In genomic region chr10:17454181-17454800, GRCh38 we compare ENCODE assay signal across 8 cellular contexts. TPM values are rescaled to one million over a fixed set of nuclear protein-coding genes. Genes with fewer than 3 reads are reported as not detected.
DNase-seq lines count a peak whose midpoint lies in the region; ATAC-seq, FAIRE-seq and TF ChIP-seq lines count a peak whose summit lies in the region.

Gene ST8SIA6, minus strand, starts transcription at chr10:17454595. Its CDS starts 340 bp downstream, at chr10:17454255.

- TF ChIP-seq POLR2A in H54 (IDR thresholded peaks at IDR 0.05; ENCODE audit: low read depth, low read length) = no peak

- DNase-seq in ELF-1 (ENCODE audit: low read depth, low spot score) (peak; percentile 51), H54 (ENCODE audit: insufficient read length, low spot score) (peak; percentile 67), PC-9 (peak in 1 of 2 experiments; percentile 52), right atrium auricular region (ENCODE audit: low spot score) (no peak), retinal pigment epithelial cell (ENCODE audit: low read depth) (peak; percentile 18), foreskin melanocyte (no peak)
- peak; percentile 53 to 55 for DNase-seq in activated naive CD4-positive, alpha-beta T cell treated with anti-CD3 and anti-CD28 coated beads, Interleukin-2, amount 50 U/mL, for 72 hours (ENCODE audit: low spot score in 2 of 2)

- no TSS peak for BruUV-seq in PC-9 (replicated peaks; lab: Mats Ljungman, UMichigan)

- CTCF ChIA-PET in PC-9 (lab: Charles Lee) = interaction anchor here (0.6 kb wide), 2 partner anchors 101 to 640 kb away, joined by 3 to 4 read pairs; no protein-coding TSS in a partner anchor

- H3K4me3 ChIP-seq in PC-9 = peak within 1 kb of the TSS; percentile 57
- H3K4me3 ChIP-seq in right atrium auricular region = peak within 1 kb of the TSS; percentile 35 to 52
- peak within 1 kb of the TSS; percentile 60 for H3K4me3 ChIP-seq in retinal pigment epithelial cell (ENCODE audit: low read length)

- H3K27me3 ChIP-seq in PC-9 (ENCODE audit: insufficient read depth, low read depth) = no peaks in the 10 kb centered on the region
- no peaks in the 10 kb centered on the region for H3K27me3 ChIP-seq in right atrium auricular region

- no peaks in the 10 kb centered on the region for H3K79me2 ChIP-seq in PC-9 (ENCODE audit: low read depth)

- H3K27ac ChIP-seq in PC-9 (no peak within 1 kb of the TSS), right atrium auricular region (peak within 1 kb of the TSS; percentile 45 to 48)

- H3K9me3 ChIP-seq in PC-9 (ENCODE audit: insufficient read depth, low read depth) = no peaks in the 10 kb centered on the region
- H3K9me3 ChIP-seq in right atrium auricular region = peaks cover 0 to 11% of the 10 kb centered on the region in 2 donors

- peaks cover 7 to 8% of the 10 kb centered on the region in 2 donors for H3K9me3 Mint-ChIP-seq in activated naive CD4-positive, alpha-beta T cell treated with anti-CD3 and anti-CD28 coated beads, Interleukin-2, amount 50 U/mL, for 72 hours

- H3K36me3 Mint-ChIP-seq in activated naive CD4-positive, alpha-beta T cell treated with anti-CD3 and anti-CD28 coated beads, Interleukin-2, amount 50 U/mL, for 72 hours = peaks cover 8% of the 10 kb centered on the region in 2 donors

- no peak for FAIRE-seq in H54 (lab: Jason Lieb, UNC)

- POLR2A ChIA-PET in PC-9 (lab: Charles Lee; ENCODE audit: unreplicated experiment) = interaction anchor here (0.6 kb wide), 1 partner anchor 97 kb away, joined by 3 read pairs; no protein-coding TSS in a partner anchor

- intact Hi-C loops in PC-9 (cut with micrococcal nuclease; ENCODE audit: unreplicated experiment) = loop anchor here (5.0 to 10.0 kb wide), 3 partner anchors 73 to 629 kb away; no protein-coding TSS in a partner anchor

- H3K36me3 ChIP-seq in PC-9 (ENCODE audit: low read depth) = no peaks in the 10 kb centered on the region
- H3K36me3 ChIP-seq in right atrium auricular region = no peaks in the 10 kb centered on the region

- no peaks in the 10 kb centered on the region for H4K20me1 ChIP-seq in PC-9 (ENCODE audit: insufficient read depth)

- peak within 1 kb of the TSS; percentile 77 for H2AFZ ChIP-seq in PC-9

- no peaks in the 10 kb centered on the region for H3K9me2 ChIP-seq in PC-9 (ENCODE audit: insufficient read depth)

- no peaks in the 10 kb centered on the region for H3F3A ChIP-seq in PC-9 (ENCODE audit: insufficient read depth, low read depth)

- H3K4me1 ChIP-seq in PC-9 (replicated peaks; ENCODE audit: insufficient read depth) = no peaks in the 10 kb centered on the region
- peaks cover 0 to 15% of the 10 kb centered on the region in 2 donors for H3K4me1 ChIP-seq in right atrium auricular region

- no peak within 1 kb of the TSS for H3K27ac Mint-ChIP-seq in activated naive CD4-positive, alpha-beta T cell treated with anti-CD3 and anti-CD28 coated beads, Interleukin-2, amount 50 U/mL, for 72 hours

- peak within 1 kb of the TSS; percentile 86 for H3K4me2 ChIP-seq in PC-9

- TF ChIP-seq CTCF in PC-9 (conservative IDR thresholded peaks at IDR 0.05) (no peak), right atrium auricular region (IDR thresholded peaks at IDR 0.05) (no peak), retinal pigment epithelial cell (conservative IDR thresholded peaks at IDR 0.05; ENCODE audit: low read depth, low read length) (no peak)

- peak; percentile 67 to 74 for ATAC-seq in activated naive CD4-positive, alpha-beta T cell treated with anti-CD3 and anti-CD28 coated beads, Interleukin-2, amount 50 U/mL, for 72 hours
- no peak for ATAC-seq in GM19328 (IDR thresholded peaks at IDR 0.05; ENCODE audit: unreplicated experiment)

RNA-seq across cellular contexts. Expression of gene ST8SIA6, which starts in this region (rescaled TPM):
- 0.60 and 2.1 TPM in 2 replicates for total RNA-seq in PC-9 (2021)
- under 1 TPM in 1 of 2 donors, not detected in 1; 0.10 TPM for total RNA-seq in activated naive CD4-positive, alpha-beta T cell treated with anti-CD3 and anti-CD28 coated beads, Interleukin-2, amount 50 U/mL, for 72 hours
- 10 to 100 TPM in 1 of 2 donors, 1 to 10 TPM in 1; 5.3 to 11.0 TPM for total RNA-seq in right atrium auricular region

Comparison
In these comparisons a context has a peak if more than half of its experiments do, and no peak if none do; other contexts are left out.
1. Peak in DNase-seq and ATAC-seq in activated naive CD4-positive, alpha-beta T cell treated with anti-CD3 and anti-CD28 coated beads, Interleukin-2, amount 50 U/mL, for 72 hours; RNA of the gene not detected or under 1 TPM.
2. DNase-seq: peak in ELF-1 (single experiment), H54 (single experiment) and retinal pigment epithelial cell (single experiment); none in right atrium auricular region (single experiment) and foreskin melanocyte (single experiment).
3. Peak in every context shown above with its lines, with median percentiles within 50 percentile points of each other: H3K4me3 ChIP-seq.